ENCODE assay signal across 8 cellular contexts in the genomic region with DNA sequence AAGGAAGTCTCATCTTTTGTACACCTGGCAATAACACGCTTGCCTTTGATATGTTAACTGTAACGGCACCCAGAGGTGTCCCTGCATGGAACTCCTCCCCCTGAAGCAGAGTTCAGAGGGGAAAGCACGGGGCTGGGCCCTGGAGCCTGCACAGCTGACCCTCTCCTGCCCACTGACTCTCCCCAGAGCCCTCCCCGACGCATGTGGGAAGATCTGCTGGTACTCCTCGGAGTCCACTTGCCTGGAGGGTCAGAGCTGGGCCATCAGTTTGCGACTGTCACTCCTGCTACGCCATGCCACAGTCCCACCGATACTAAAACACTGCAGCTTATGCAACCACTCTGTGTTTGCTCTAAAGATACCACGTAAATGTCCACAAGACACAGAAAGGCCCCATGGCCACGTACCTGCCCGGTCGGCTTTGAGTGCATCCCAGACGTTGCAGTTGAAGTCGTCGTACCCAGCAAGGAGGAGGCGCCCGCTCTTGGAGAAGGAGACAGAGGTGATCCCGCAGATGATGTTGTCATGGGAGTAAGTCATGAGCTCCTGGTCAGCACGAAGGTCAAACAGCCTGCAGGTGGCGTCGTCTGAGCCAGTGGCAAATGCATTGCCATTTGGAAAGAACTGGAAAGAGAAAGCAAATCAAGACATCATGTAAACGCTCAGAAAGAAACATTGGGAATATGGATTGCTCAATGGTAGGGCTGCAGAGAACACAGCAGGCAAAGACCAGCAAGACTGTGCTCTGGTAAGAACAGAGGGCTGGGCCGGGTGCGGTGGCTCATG. TPM values are rescaled to one million over a fixed set of nuclear protein-coding genes. Genes with fewer than 3 reads are reported as not detected.
DNase-seq lines count a peak whose midpoint lies in the region; ATAC-seq, FAIRE-seq and TF ChIP-seq lines count a peak whose summit lies in the region.

No MANE protein-coding gene starts in this region.

- peaks cover 53 to 60% of the 10 kb centered on the region in 2 experiments for H3K36me3 ChIP-seq in keratinocyte (ENCODE audit: control insufficient read depth in 2 of 2, extremely low read depth in 1 of 2, insufficient read depth in 2 of 2, low read length in 2 of 2)
- H3K36me3 ChIP-seq in gastroesophageal sphincter, result peaks cover 0 to 95% of the 10 kb centered on the region in 2 donors

- no peak overlapping the region for H3K4me3 ChIP-seq in AG10803 (ENCODE audit: low read length)
- H3K4me3 ChIP-seq in keratinocyte (ENCODE audit: control insufficient read depth in 2 of 3, extremely low read depth in 1 of 3, insufficient read depth in 2 of 3, low read depth in 1 of 3, low read length in 3 of 3), result no peak overlapping the region
- no peak overlapping the region for H3K4me3 ChIP-seq in gastroesophageal sphincter

- no peaks in the 10 kb centered on the region for H3K9me3 ChIP-seq in keratinocyte (ENCODE audit: control insufficient read depth, low read depth, low read length)
- H3K9me3 ChIP-seq in gastroesophageal sphincter, result no peaks in the 10 kb centered on the region

- H2AFZ ChIP-seq in keratinocyte (ENCODE audit: control insufficient read depth, low read length), result no peak overlapping the region

- no peaks in the 10 kb centered on the region for H4K20me1 ChIP-seq in keratinocyte (ENCODE audit: control insufficient read depth, extremely low read depth, insufficient read depth, low read length)

- TF ChIP-seq EP300 in gastroesophageal sphincter (IDR thresholded peaks at IDR 0.05), result no peak

- peak; percentile 41 for DNase-seq in AG10803 (ENCODE audit: low read depth)
- no peak for DNase-seq in GM12891 (ENCODE audit: insufficient read length, low spot score)
- DNase-seq in keratinocyte (ENCODE audit: low read depth, low spot score), result no peak
- DNase-seq in SIG-M5 (lab: John Stamatoyannopoulos, UW), result no peak
- no peak for DNase-seq in activated T-cell treated with anti-CD3 and anti-CD28 coated beads, Interleukin-2, amount 50 U/mL, for 1 hour

- H3K9me1 ChIP-seq in keratinocyte (ENCODE audit: control insufficient read depth, extremely low read depth, insufficient read depth, low read length), result no peaks in the 10 kb centered on the region

- H3K27ac ChIP-seq in VCaP (peak overlapping the region; percentile 23), keratinocyte (ENCODE audit: control insufficient read depth, insufficient read depth, low read length) (no peak overlapping the region), gastroesophageal sphincter (no peak overlapping the region)

- 73 to 76% methylated on average over 12 to 17 of the region's 25 CpGs for WGBS in gastroesophageal sphincter (ENCODE audit: low coverage in 1 of 2), 2 donors

- H3K79me2 ChIP-seq in keratinocyte (ENCODE audit: control insufficient read depth, insufficient read depth, low read length), result peaks cover 15% of the 10 kb centered on the region

- ATAC-seq in GM19452 (IDR thresholded peaks at IDR 0.05; ENCODE audit: unreplicated experiment), result no peak
- no peak for ATAC-seq in gastroesophageal sphincter

- TF ChIP-seq POLR2A in GM12891 (IDR thresholded peaks at IDR 0.05; ENCODE audit: low read depth, low read length) (no peak), gastroesophageal sphincter (IDR thresholded peaks at IDR 0.05) (no peak)

- peak; percentile 65 for FAIRE-seq in GM12891 (lab: Jason Lieb, UNC)
- no peak for FAIRE-seq in keratinocyte (lab: Jason Lieb, UNC)

- H3K9ac ChIP-seq in keratinocyte (ENCODE audit: control insufficient read depth, extremely low read depth, insufficient read depth, low read length), result no peak overlapping the region

- no peaks in the 10 kb centered on the region for H3K27me3 ChIP-seq in keratinocyte (ENCODE audit: control insufficient read depth, extremely low read depth, insufficient read depth, low read length)
- no peaks in the 10 kb centered on the region for H3K27me3 ChIP-seq in gastroesophageal sphincter

- TF ChIP-seq CTCF in AG10803 (conservative IDR thresholded peaks at IDR 0.05; ENCODE audit: low read length) (peak; percentile 38), VCaP (conservative IDR thresholded peaks at IDR 0.05) (peak; percentile 79), keratinocyte (optimal IDR thresholded peaks at IDR 0.05 in 1 of 3, IDR thresholded peaks at IDR 0.05 in 1 of 3, conservative IDR thresholded peaks at IDR 0.05 in 1 of 3; ENCODE audit: extremely low read depth in 1 of 3, insufficient read depth in 2 of 3, low read length in 3 of 3) (peak in 2 of 3 experiments; percentile 19 to 53), gastroesophageal sphincter (IDR thresholded peaks at IDR 0.05) (peak in 2 of 4 experiments; percentile 8 to 23)

- dilution Hi-C loops in keratinocyte (cut with MboI; ENCODE audit: extremely low pct_ligation_motif_present, low sequenced_read_pairs), result no loop called here

- H3K4me1 ChIP-seq in keratinocyte (ENCODE audit: control insufficient read depth, extremely low read depth, insufficient read depth, low read length) (peaks cover 7% of the 10 kb centered on the region), gastroesophageal sphincter (peaks cover 0 to 14% (median 3%) of the 10 kb centered on the region in 3 donors)

- H3K4me2 ChIP-seq in keratinocyte (ENCODE audit: control insufficient read depth, extremely low read depth, insufficient read depth, low read depth, low read length), result no peak overlapping the region

TF ChIP-seq in GM12891, 5 proteins besides CTCF, POLR2A, EP300 and RAD21:
- TF ChIP-seq POLR2AphosphoS5 (IDR thresholded peaks at IDR 0.05; ENCODE audit: low read depth, low read length) (no peak), PAX5 (IDR thresholded peaks at IDR 0.05; ENCODE audit: insufficient read depth, low read length, severe bottlenecking) (no peak), POU2F2 (IDR thresholded peaks at IDR 0.05; ENCODE audit: low read depth, low read length) (no peak), SPI1 (IDR thresholded peaks at IDR 0.05; ENCODE audit: low read depth, low read length) (no peak), TAF1 (IDR thresholded peaks at IDR 0.05; ENCODE audit: low read depth, low read length) (no peak)

RNA-seq across cellular contexts. Expression of a gene that starts 10.6 kb away (rescaled TPM):
- 43.3 TPM for polyA plus RNA-seq in GM12891 (2012; ENCODE audit: low read depth, missing spikeins)
- polyA plus RNA-seq in keratinocyte, result 54.0 to 59.9 TPM (median 54.8 TPM) in 3 replicates
- polyA plus RNA-seq in keratinocyte (2011; ENCODE audit: low read depth), result 21.4 TPM
- polyA plus RNA-seq in keratinocyte (2011; cell fraction: cytosol; rRNA removed), result 38.1 and 58.8 TPM in 2 replicates
- polyA plus RNA-seq in keratinocyte (2011; cell fraction: nucleus; rRNA removed), result 133 TPM in 2 replicates
- polyA plus RNA-seq in keratinocyte (2012; ENCODE audit: low replicate concordance), result 39.1 and 47.9 TPM in 2 replicates
- 32.0 to 38.3 TPM (median 37.9 TPM) in 3 replicates for polyA minus RNA-seq in keratinocyte
- 58.7 TPM for polyA minus RNA-seq in keratinocyte (2011; cell fraction: cytosol; rRNA and poly(A)+ RNA removed)
- polyA minus RNA-seq in keratinocyte (2011; cell fraction: nucleus; rRNA and poly(A)+ RNA removed), result 53.4 and 55.8 TPM in 2 replicates
- total RNA-seq in gastroesophageal sphincter, result 10 to 100 TPM; 69.8 to 82.5 (median 73.8) TPM
